Comparison of ENCODE assay signal across 6 cellular contexts in genomic region chr2:67717692-67718091, GRCh38.
"Had no signal": no experiment of that assay in that cellular context is flagged by ENCODE, and none has a peak within 500 bp of the region (broad histone marks: within the 10 kb centered on the region; RNA-seq: fewer than 3 reads in every experiment).

No MANE protein-coding gene starts in this region.

- H3K4me3 ChIP-seq: GM23248, HAP-1 had no signal

- DNase-seq: GOT3, H7, HFFc6 had no signal

- ATAC-seq: HCT116 had no signal

- H3K36me3 ChIP-seq: HAP-1 had no signal

- H3K27ac ChIP-seq: GM23248 had no signal

- H3K9ac ChIP-seq: GM23248 had no signal

- H3K9me3 ChIP-seq: HAP-1 had no signal
